In genomic region chr15:25705430-25706115, GRCh38 we compare ENCODE assay signal across 29 cellular contexts.
"Had no signal": no experiment of that assay in that cellular context is flagged by ENCODE, and none has a peak within 500 bp of the region (broad histone marks: within the 10 kb centered on the region; RNA-seq: fewer than 3 reads in every experiment).

No MANE protein-coding gene starts in this region.

- DNase-seq: activated CD4-positive, alpha-beta memory T cell treated with anti-CD3 and anti-CD28 coated beads, Interleukin-2, amount 10 ng/mL, durations not matched to agents 7 days and 5 days; activated CD4-positive, alpha-beta T cell treated with anti-CD3 and anti-CD28 coated beads, Interleukin-2, amount 10 ng/mL, durations not matched to agents 24 days and 14 days; activated CD4-positive, CD25-positive, alpha-beta regulatory T cell treated with anti-CD3 and anti-CD28 coated beads, Interleukin-2, amount 50 U/mL, for 72 hours; activated CD8-positive, alpha-beta memory T cell treated with anti-CD3 and anti-CD28 coated beads, Interleukin-2, amount 50 U/mL, for 48 hours; activated naive CD4-positive, alpha-beta T cell treated with anti-CD3 and anti-CD28 coated beads for 36 hours; activated naive CD8-positive, alpha-beta T cell treated with anti-CD3 and anti-CD28 coated beads for 36 hours; activated T-cell treated with anti-CD3 and anti-CD28 coated beads, Interleukin-2, amount 50 U/mL, for 48 hours; adrenal gland; cortex of kidney; effector memory CD8-positive, alpha-beta T cell; erythroblast; islet precursor cell; left cardiac atrium; midbrain; naive thymus-derived CD4-positive, alpha-beta T cell; occipital lobe; stimulated activated CD4-positive, alpha-beta T cell treated with anti-CD3 and anti-CD28 coated beads, Interleukin-12 subunit alpha, Interleukin-12 subunit beta, amount 100 ng/mL, for 4 hours; stimulated activated CD4-positive, alpha-beta T cell treated with anti-CD3 and anti-CD28 coated beads, Interleukin-4, amount 100 ng/mL, for 1 hour; stimulated activated naive CD8-positive, alpha-beta T cell treated with anti-CD3 and anti-CD28 coated beads, Interleukin-15, Interleukin-2, amounts not matched to agents 100 U/mL and 50 U/mL, for 24 hours; T-helper 17 cell; T1000; testis; transverse colon; uterus; WERI-Rb-1 had no signal

- H3K27ac ChIP-seq: adrenal gland, cardiac muscle cell, gastroesophageal sphincter, hepatocyte, right atrium auricular region, testis, transverse colon, uterus, WERI-Rb-1 had no signal

- H3K4me3 ChIP-seq: adrenal gland, cardiac muscle cell, gastroesophageal sphincter, hepatocyte, right atrium auricular region, testis, transverse colon, uterus had no signal

- H3K9me3 ChIP-seq: adrenal gland, gastroesophageal sphincter, right atrium auricular region, testis, transverse colon, uterus had no signal

- H3K4me1 ChIP-seq: adrenal gland, right atrium auricular region, testis, transverse colon, uterus had no signal

- H3K27me3 ChIP-seq: adrenal gland, gastroesophageal sphincter, hepatocyte, right atrium auricular region, testis, transverse colon, uterus had no signal

- ATAC-seq: effector memory CD8-positive, alpha-beta T cell; gastroesophageal sphincter; left cardiac atrium; naive thymus-derived CD4-positive, alpha-beta T cell; stimulated activated naive CD8-positive, alpha-beta T cell treated with anti-CD3 and anti-CD28 coated beads, Interleukin-15, Interleukin-2, amounts not matched to agents 100 U/mL and 50 U/mL, for 24 hours; T-helper 17 cell had no signal
